ENCODE assay signal across 8 cellular contexts in the genomic region with DNA sequence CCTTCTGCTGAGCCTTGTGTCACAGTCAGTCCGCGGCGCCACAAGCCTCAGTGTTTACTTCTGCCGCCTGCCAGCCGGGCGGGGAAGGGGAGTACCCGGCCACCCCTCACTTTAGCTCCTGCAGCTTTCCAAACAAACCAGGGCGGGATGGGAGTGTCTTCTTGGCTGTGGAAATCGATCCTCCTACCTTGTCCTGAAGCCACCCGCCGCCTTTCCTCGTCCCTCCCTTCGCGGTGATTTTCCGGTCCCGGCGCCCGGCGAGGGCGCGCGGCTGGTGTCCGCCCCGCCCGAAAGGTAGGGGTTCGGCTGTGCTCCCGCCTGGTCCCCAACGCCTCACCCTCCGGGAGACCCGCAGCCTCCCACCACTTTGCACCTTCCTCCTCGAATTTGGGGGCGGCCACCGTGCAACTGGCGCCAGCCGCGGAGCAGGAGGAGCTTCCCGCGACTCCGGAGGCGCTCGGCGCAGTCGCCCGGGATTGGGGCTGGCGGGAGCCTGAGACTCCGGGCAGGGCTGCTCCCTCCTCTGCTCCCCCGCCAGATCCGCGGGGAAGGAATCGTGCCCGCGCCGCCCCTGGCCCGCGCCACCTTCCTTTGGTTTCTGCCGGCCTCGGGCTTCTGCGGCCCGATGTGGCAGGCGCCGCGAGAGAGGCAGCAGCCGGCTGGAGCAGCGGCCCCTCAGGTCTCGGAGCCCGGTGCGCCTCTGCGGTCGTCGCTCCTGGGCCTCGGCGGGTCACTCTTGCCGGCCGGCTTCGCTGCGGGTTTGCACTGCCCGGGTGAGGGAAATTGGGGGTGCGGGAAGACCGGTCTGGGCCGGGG. TPM values are rescaled to one million over a fixed set of nuclear protein-coding genes. Genes with fewer than 3 reads are reported as not detected.
A peak's percentile ranks its signal among the peaks of the same experiment; 100 is the strongest.
DNase-seq lines count a peak whose midpoint lies in the region; ATAC-seq and TF ChIP-seq lines count a peak whose summit lies in the region.

No MANE protein-coding gene starts in this region.

- no peaks in the 10 kb centered on the region for H3F3A ChIP-seq in GM23338 (replicated peaks; ENCODE audit: low read depth)

- peak overlapping the region; percentile 89 for H3K4me3 Mint-ChIP-seq in GM23338
- H3K4me3 Mint-ChIP-seq in activated T-cell treated with anti-CD3 and anti-CD28 coated beads, Interleukin-2, amount 50 U/mL, for 72 hours = peak overlapping the region; percentile 85 to 91
- H3K4me3 Mint-ChIP-seq in nephron progenitor cell = peak overlapping the region; percentile 93

- peaks cover 54% of the 10 kb centered on the region for H3K27me3 ChIP-seq in GM23338 (ENCODE audit: insufficient read depth)

- ATAC-seq in GM23338 = peak; percentile 81
- peak; percentile 61 to 66 for ATAC-seq in activated T-cell treated with anti-CD3 and anti-CD28 coated beads, Interleukin-2, amount 50 U/mL, for 72 hours (replicated peaks in 1 of 2)

- peak overlapping the region; percentile 63 for H3K4me3 ChIP-seq in GM23338

- no peak overlapping the region for H3K27ac Mint-ChIP-seq in GM23338
- H3K27ac Mint-ChIP-seq in activated T-cell treated with anti-CD3 and anti-CD28 coated beads, Interleukin-2, amount 50 U/mL, for 72 hours = no peak overlapping the region
- peak overlapping the region; percentile 78 for H3K27ac Mint-ChIP-seq in nephron progenitor cell

- H2AFZ ChIP-seq in GM23338 = peak overlapping the region; percentile 72

- no peaks in the 10 kb centered on the region; the same call in 1 of the 2 replicates for H3K79me2 ChIP-seq in GM23338 (replicated peaks; ENCODE audit: insufficient read depth)

- peak; percentile 9 for DNase-seq in NCI-H2196 (lab: John Stamatoyannopoulos, UW; ENCODE audit: unreplicated experiment)
- DNase-seq in NCI-H2196 treated with DMSO at 0.1 percent for 48 hours (lab: John Stamatoyannopoulos, UW; ENCODE audit: unreplicated experiment) = no peak
- DNase-seq in GM23338 (ENCODE audit: low spot score) = peak; percentile 78
- DNase-seq in M059J (ENCODE audit: low read depth) = peak; percentile 75
- peak; percentile 18 to 19 for DNase-seq in activated T-cell treated with anti-CD3 and anti-CD28 coated beads, Interleukin-2, amount 50 U/mL, for 72 hours
- DNase-seq in globus pallidus (ENCODE audit: low spot score) = peak; percentile 76
- peak; percentile 68 for DNase-seq in nephron progenitor cell
- DNase-seq in NK-92 treated with Interleukin-12 subunit alpha and Interleukin-12 subunit beta, amount 100 ng/mL, for 24 hours (lab: John Stamatoyannopoulos, UW) = no peak

- no peaks in the 10 kb centered on the region for H4K20me1 ChIP-seq in GM23338 (replicated peaks; ENCODE audit: insufficient read depth)

- no peaks in the 10 kb centered on the region for H3K9me2 ChIP-seq in GM23338 (ENCODE audit: insufficient read depth)

- H3K36me3 Mint-ChIP-seq in GM23338 (ENCODE audit: low read depth) (no peaks in the 10 kb centered on the region), nephron progenitor cell (ENCODE audit: low read depth) (peaks cover 14% of the 10 kb centered on the region)
- H3K36me3 Mint-ChIP-seq in activated T-cell treated with anti-CD3 and anti-CD28 coated beads, Interleukin-2, amount 50 U/mL, for 72 hours (ENCODE audit: insufficient read depth in 2 of 2) = no peaks in the 10 kb centered on the region

- no peaks in the 10 kb centered on the region; the same call in 2 of the 3 replicates for H3K9me3 Mint-ChIP-seq in GM23338
- H3K9me3 Mint-ChIP-seq in activated T-cell treated with anti-CD3 and anti-CD28 coated beads, Interleukin-2, amount 50 U/mL, for 72 hours = no peaks in the 10 kb centered on the region
- peaks cover 3% of the 10 kb centered on the region for H3K9me3 Mint-ChIP-seq in nephron progenitor cell

- H3K27ac ChIP-seq in GM23338 (ENCODE audit: low read depth) = no peak overlapping the region

- TF ChIP-seq CTCF in GM23338 (conservative IDR thresholded peaks at IDR 0.05; ENCODE audit: low read depth in 2 of 2) (no peak), nephron progenitor cell (IDR thresholded peaks at IDR 0.05) (no peak)

- H3K4me1 Mint-ChIP-seq in GM23338 = peaks cover 18% of the 10 kb centered on the region
- peaks cover 16% of the 10 kb centered on the region for H3K4me1 Mint-ChIP-seq in activated T-cell treated with anti-CD3 and anti-CD28 coated beads, Interleukin-2, amount 50 U/mL, for 72 hours (ENCODE audit: low read depth)
- H3K4me1 Mint-ChIP-seq in nephron progenitor cell = peaks cover 54% of the 10 kb centered on the region

- H3K27me3 Mint-ChIP-seq in GM23338 (ENCODE audit: insufficient read depth, low read depth, poor library complexity) (peaks cover 18% of the 10 kb centered on the region), nephron progenitor cell (ENCODE audit: low read depth, poor library complexity) (peaks cover 5% of the 10 kb centered on the region)
- peaks cover 53% of the 10 kb centered on the region for H3K27me3 Mint-ChIP-seq in activated T-cell treated with anti-CD3 and anti-CD28 coated beads, Interleukin-2, amount 50 U/mL, for 72 hours (ENCODE audit: low read depth)

- peaks cover 15% of the 10 kb centered on the region for H3K4me1 ChIP-seq in GM23338 (ENCODE audit: insufficient read depth)

- no peaks in the 10 kb centered on the region for H3K36me3 ChIP-seq in GM23338 (ENCODE audit: insufficient read depth)

- peak overlapping the region; percentile 99 for H3K4me2 ChIP-seq in GM23338

TF ChIP-seq in GM23338, 12 proteins besides CTCF, POLR2A, EP300 and RAD21 (continues in another document):
- TF ChIP-seq ZNF114 (CRISPR knock-in tag; IDR thresholded peaks at IDR 0.05) (no peak), NANOG (IDR thresholded peaks at IDR 0.05; ENCODE audit: borderline replicate concordance) (no peak), REST (IDR thresholded peaks at IDR 0.05; ENCODE audit: unreplicated experiment) (no peak)

RNA-seq across cellular contexts. Expression of gene ST3GAL6, which starts 30.7 kb away (rescaled TPM):
- 3.7 and 4.7 TPM in 2 replicates for total RNA-seq in GM23338 (2014; rRNA removed; shearing (Covaris generic))
- 6.4 and 8.1 TPM in 2 replicates for polyA plus RNA-seq in GM23338 (2016; fragmentation: Nextera tagmentation; extraction: Ambion mirVana)
- total RNA-seq in M059J (2014; rRNA removed; shearing (Covaris generic)) = 11.6 and 19.4 TPM in 2 replicates
- total RNA-seq in activated T-cell treated with anti-CD3 and anti-CD28 coated beads, Interleukin-2, amount 50 U/mL, for 72 hours = 1 to 10 TPM in 1 of 2 donors, under 1 TPM in 1; 0.07 to 1.5 TPM

Comparison
In these comparisons a context has a peak if more than half of its experiments do, and no peak if none do; other contexts are left out.
1. DNase-seq: peak in NCI-H2196 (single experiment), GM23338 (single experiment), M059J (single experiment), activated T-cell treated with anti-CD3 and anti-CD28 coated beads, Interleukin-2, amount 50 U/mL, for 72 hours (2 of 2), globus pallidus (single experiment) and nephron progenitor cell (single experiment); none in NCI-H2196 treated with DMSO at 0.1 percent for 48 hours (single experiment) and NK-92 treated with Interleukin-12 subunit alpha and Interleukin-12 subunit beta, amount 100 ng/mL, for 24 hours (single experiment).
2. Peak in every context shown above with its lines, with median percentiles within 50 percentile points of each other: H3K4me3 Mint-ChIP-seq.